Comparison of ENCODE assay signal across 8 cellular contexts in genomic region chr10:11180228-11180627, GRCh38.
A peak's percentile ranks its signal among the peaks of the same experiment; 100 is the strongest.
DNase-seq lines count a peak whose midpoint lies in the region; ATAC-seq, FAIRE-seq and TF ChIP-seq lines count a peak whose summit lies in the region.

No MANE protein-coding gene starts in this region.

- H3K4me3 ChIP-seq in Loucy (ENCODE audit: low read length, poor library complexity, severe bottlenecking) (peak overlapping the region; percentile 59), mesenchymal stem cell (ENCODE audit: insufficient read depth in 1 of 2, low read depth in 1 of 2, low read length in 2 of 2) (no peak overlapping the region)

- H2AFZ ChIP-seq in Loucy (ENCODE audit: low read length) (no peak overlapping the region), mesenchymal stem cell (ENCODE audit: low read depth, low read length) (no peak overlapping the region)

- no peak overlapping the region for H2AK5ac ChIP-seq in mesenchymal stem cell (ENCODE audit: low read length, severe bottlenecking)

- WGBS in mesenchymal stem cell = 95% methylated on average over 14 of the region's 14 CpGs

- H3K18ac ChIP-seq in mesenchymal stem cell (ENCODE audit: low read depth in 1 of 2, low read length in 2 of 2) = no peak overlapping the region

- H4K91ac ChIP-seq in mesenchymal stem cell (ENCODE audit: low read length) = no peak overlapping the region

- peaks cover 96% of the 10 kb centered on the region for H3K4me1 Mint-ChIP-seq in activated T-cell treated with anti-CD3 and anti-CD28 coated beads, Interleukin-2, amount 50 U/mL, for 4 hours (ENCODE audit: low read depth)
- H3K4me1 Mint-ChIP-seq in naive B cell = peaks cover 44 to 92% (median 74%) of the 10 kb centered on the region in 3 donors

- peaks cover 59% of the 10 kb centered on the region for H3K36me3 Mint-ChIP-seq in activated T-cell treated with anti-CD3 and anti-CD28 coated beads, Interleukin-2, amount 50 U/mL, for 4 hours (ENCODE audit: insufficient read depth)
- peaks cover 18 to 32% of the 10 kb centered on the region in 2 donors for H3K36me3 Mint-ChIP-seq in naive B cell

- no peak for TF ChIP-seq CTCF in Loucy (conservative IDR thresholded peaks at IDR 0.05; ENCODE audit: low read length)
- TF ChIP-seq CTCF in GM13977 (IDR thresholded peaks at IDR 0.05; ENCODE audit: extremely low read depth, insufficient read depth, missing control alignments) = no peak

- no peak overlapping the region for H3K14ac ChIP-seq in mesenchymal stem cell (ENCODE audit: low read length in 2 of 2)

- peaks cover 98% of the 10 kb centered on the region for H3K79me2 ChIP-seq in Loucy (ENCODE audit: insufficient read depth, low read length)

- H3K27me3 Mint-ChIP-seq in activated T-cell treated with anti-CD3 and anti-CD28 coated beads, Interleukin-2, amount 50 U/mL, for 4 hours (ENCODE audit: low read depth) = no peaks in the 10 kb centered on the region
- no peaks in the 10 kb centered on the region for H3K27me3 Mint-ChIP-seq in naive B cell

- peak; percentile 49 to 55 for ATAC-seq in activated T-cell treated with anti-CD3 and anti-CD28 coated beads, Interleukin-2, amount 50 U/mL, for 4 hours
- ATAC-seq in naive B cell (ENCODE audit: low read depth in 2 of 2) = peak; percentile 44 to 46

- no peak overlapping the region for H3K23ac ChIP-seq in mesenchymal stem cell (ENCODE audit: low read length in 2 of 2)

- peaks cover 2% of the 10 kb centered on the region for H3K9me3 Mint-ChIP-seq in activated T-cell treated with anti-CD3 and anti-CD28 coated beads, Interleukin-2, amount 50 U/mL, for 4 hours
- peaks cover 0 to 6% (median 4%) of the 10 kb centered on the region in 7 donors for H3K9me3 Mint-ChIP-seq in naive B cell

- peak overlapping the region; percentile 51 for H3K9ac ChIP-seq in Loucy (ENCODE audit: low read depth, low read length, poor library complexity, severe bottlenecking)
- no peak overlapping the region for H3K9ac ChIP-seq in mesenchymal stem cell (ENCODE audit: low read length)

- no peak for FAIRE-seq in GM12891 (lab: Jason Lieb, UNC)

- peaks cover 22% of the 10 kb centered on the region for H3F3A ChIP-seq in Loucy (ENCODE audit: low read depth)

- H3K4ac ChIP-seq in mesenchymal stem cell (ENCODE audit: low read depth in 1 of 2, low read length in 2 of 2) = no peak overlapping the region

- H4K8ac ChIP-seq in mesenchymal stem cell (ENCODE audit: low read length) = no peak overlapping the region

- DNase-seq in GM12891 (ENCODE audit: insufficient read length, low spot score) = no peak
- DNase-seq in activated T-cell treated with anti-CD3 and anti-CD28 coated beads, Interleukin-2, amount 50 U/mL, for 4 hours = peak; percentile 60
- peak; percentile 60 for DNase-seq in naive B cell
- no peak for DNase-seq in GM13977 (ENCODE audit: low spot score)
- no peak for DNase-seq in mesenchymal stem cell
- no peak for DNase-seq in cortex of kidney (lab: John Stamatoyannopoulos, UW)
- no peak for DNase-seq in NCI-H748 (lab: John Stamatoyannopoulos, UW; ENCODE audit: unreplicated experiment)

- no peak overlapping the region for H3K27ac ChIP-seq in mesenchymal stem cell (ENCODE audit: low read length, poor library complexity, severe bottlenecking)

- H4K20me1 ChIP-seq in Loucy (ENCODE audit: insufficient read depth, low read length, poor library complexity, severe bottlenecking) = peaks cover 61% of the 10 kb centered on the region

- H2BK12ac ChIP-seq in mesenchymal stem cell (ENCODE audit: low read length in 2 of 2) = peak overlapping the region in 1 of 2 experiments; percentile 17

- no peak overlapping the region for H2BK15ac ChIP-seq in mesenchymal stem cell (ENCODE audit: low read depth, poor library complexity, severe bottlenecking)

- H2BK120ac ChIP-seq in mesenchymal stem cell (ENCODE audit: low read depth, low read length) = no peak overlapping the region

- H3K4me2 ChIP-seq in Loucy (ENCODE audit: low read depth, low read length, poor library complexity, severe bottlenecking) = peak overlapping the region; percentile 97
- no peak overlapping the region for H3K4me2 ChIP-seq in mesenchymal stem cell (ENCODE audit: low read length, poor library complexity, severe bottlenecking)

- H2BK5ac ChIP-seq in mesenchymal stem cell (ENCODE audit: low read depth, low read length, poor library complexity, severe bottlenecking) = no peak overlapping the region

- peak overlapping the region; percentile 83 for H3K4me3 Mint-ChIP-seq in activated T-cell treated with anti-CD3 and anti-CD28 coated beads, Interleukin-2, amount 50 U/mL, for 4 hours
- H3K4me3 Mint-ChIP-seq in naive B cell = peak overlapping the region in 7 of 8 donors; percentile 73 to 92 (median 82)

- H3K79me1 ChIP-seq in mesenchymal stem cell (replicated peaks; ENCODE audit: low read length, poor library complexity, severe bottlenecking) = peaks cover 17% of the 10 kb centered on the region

- H3K4me1 ChIP-seq in Loucy (ENCODE audit: insufficient read depth, low read length, poor library complexity, severe bottlenecking) (peaks cover 89% of the 10 kb centered on the region), mesenchymal stem cell (ENCODE audit: control insufficient read depth, insufficient read depth, low read depth, low read length) (peaks cover 8% of the 10 kb centered on the region)

- in situ Hi-C loops in GM13977 (cut with MboI; ENCODE audit: low pct_unique_long_range_greater_than_20kb, low sequenced_read_pairs, unreplicated experiment) = no loop called here

- H3K36me3 ChIP-seq in Loucy (ENCODE audit: insufficient read depth, low read length) (peaks cover 86% of the 10 kb centered on the region), mesenchymal stem cell (ENCODE audit: control insufficient read depth in 1 of 2, insufficient read depth in 2 of 2, low read depth in 1 of 2, low read length in 2 of 2) (peaks cover 6 to 80% of the 10 kb centered on the region in 2 experiments)

- no peaks in the 10 kb centered on the region for H3K27me3 ChIP-seq in Loucy (ENCODE audit: insufficient read depth, low read length, poor library complexity, severe bottlenecking)
- no peaks in the 10 kb centered on the region for H3K27me3 ChIP-seq in mesenchymal stem cell (ENCODE audit: control insufficient read depth in 1 of 2, insufficient read depth in 1 of 2, low read length in 2 of 2)

- peak; percentile 67 for TF ChIP-seq POLR2A in GM12891 (IDR thresholded peaks at IDR 0.05; ENCODE audit: low read depth, low read length)

- H3K9me3 ChIP-seq in Loucy (ENCODE audit: insufficient read depth, low read depth, low read length) (no peaks in the 10 kb centered on the region; the same call in 1 of the 2 replicates), mesenchymal stem cell (ENCODE audit: control insufficient read depth, low read length) (peaks cover 9% of the 10 kb centered on the region)

- H3K27ac Mint-ChIP-seq in naive B cell = peak overlapping the region in 5 of 6 donors; percentile 91 to 97 (median 92)

- H3K9me2 ChIP-seq in Loucy (replicated peaks; ENCODE audit: low read depth, low read length) = no peaks in the 10 kb centered on the region

TF ChIP-seq in GM12891, 5 proteins besides CTCF, POLR2A, EP300 and RAD21:
- TF ChIP-seq SPI1 (IDR thresholded peaks at IDR 0.05; ENCODE audit: low read depth, low read length) (peak; percentile 60), POLR2AphosphoS5 (IDR thresholded peaks at IDR 0.05; ENCODE audit: low read depth, low read length) (peak; percentile 80; the same call in 1 of the 2 replicates), PAX5 (IDR thresholded peaks at IDR 0.05; ENCODE audit: insufficient read depth, low read length, severe bottlenecking) (no peak)

Comparison
In these comparisons a context has a peak if more than half of its experiments do, and no peak if none do; other contexts are left out.
1. DNase-seq: peak in activated T-cell treated with anti-CD3 and anti-CD28 coated beads, Interleukin-2, amount 50 U/mL, for 4 hours (single experiment) and naive B cell (single experiment); none in GM12891 (single experiment), GM13977 (single experiment), mesenchymal stem cell (single experiment), cortex of kidney (single experiment) and NCI-H748 (single experiment).